Comparison of ENCODE assay signal across 22 cellular contexts in the genomic region with DNA sequence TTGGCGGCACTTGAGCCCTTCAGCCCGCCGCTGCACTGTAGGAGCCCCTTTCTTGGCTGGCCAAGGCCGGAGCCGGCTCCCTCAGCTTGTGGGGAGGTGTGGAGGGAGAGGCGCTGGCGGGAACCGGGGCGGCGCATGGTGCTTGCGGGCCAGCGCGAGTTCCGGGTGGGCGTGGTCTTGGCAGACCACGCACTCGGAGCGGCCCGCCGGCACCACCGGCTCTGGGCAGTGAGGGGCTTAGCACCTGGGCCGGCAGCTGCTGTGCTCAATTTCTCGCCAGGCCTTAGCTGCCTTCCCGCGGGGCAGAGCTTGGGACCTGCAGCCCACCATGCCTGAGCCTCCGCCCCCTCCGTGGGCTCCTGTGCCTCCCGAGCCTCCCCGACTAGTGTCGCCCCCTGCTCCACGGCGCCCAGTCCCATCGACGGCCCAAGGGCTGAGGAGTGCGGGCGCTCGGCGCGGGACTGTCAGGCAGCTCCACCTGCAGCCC.
"Had no signal": no experiment of that assay in that cellular context is flagged by ENCODE, and none has a peak within 500 bp of the region (broad histone marks: within the 10 kb centered on the region; RNA-seq: fewer than 3 reads in every experiment).

No MANE protein-coding gene starts in this region.

- H3K4me1 Mint-ChIP-seq: activated CD4-positive, alpha-beta memory T cell treated with anti-CD3 and anti-CD28 coated beads, Interleukin-2, amount 10 ng/mL, durations not matched to agents 7 days and 5 days; activated CD4-positive, alpha-beta T cell treated with anti-CD3 and anti-CD28 coated beads for 36 hours; activated naive CD8-positive, alpha-beta T cell treated with anti-CD3 and anti-CD28 coated beads for 36 hours; activated T-helper 17 cell treated with anti-CD3 and anti-CD28 coated beads, Interleukin-2, amount 50 U/mL, for 72 hours; IgD-negative memory B cell had no signal

- H3K4me3 Mint-ChIP-seq: activated CD4-positive, alpha-beta memory T cell treated with anti-CD3 and anti-CD28 coated beads, Interleukin-2, amount 10 ng/mL, durations not matched to agents 7 days and 5 days; activated CD4-positive, alpha-beta T cell treated with anti-CD3 and anti-CD28 coated beads for 36 hours; activated naive CD4-positive, alpha-beta T cell treated with anti-CD3 and anti-CD28 coated beads for 36 hours; activated naive CD8-positive, alpha-beta T cell treated with anti-CD3 and anti-CD28 coated beads for 36 hours; activated T-helper 17 cell treated with anti-CD3 and anti-CD28 coated beads, Interleukin-2, amount 50 U/mL, for 72 hours; IgD-negative memory B cell had no signal

- H3K36me3 ChIP-seq: brain microvascular endothelial cell, cardiac muscle cell had no signal

- H3K27ac Mint-ChIP-seq: activated CD4-positive, alpha-beta memory T cell treated with anti-CD3 and anti-CD28 coated beads, Interleukin-2, amount 10 ng/mL, durations not matched to agents 7 days and 5 days; activated CD4-positive, alpha-beta T cell treated with anti-CD3 and anti-CD28 coated beads for 36 hours; activated naive CD4-positive, alpha-beta T cell treated with anti-CD3 and anti-CD28 coated beads for 36 hours; activated naive CD8-positive, alpha-beta T cell treated with anti-CD3 and anti-CD28 coated beads for 36 hours; activated T-helper 17 cell treated with anti-CD3 and anti-CD28 coated beads, Interleukin-2, amount 50 U/mL, for 72 hours; IgD-negative memory B cell had no signal

- H3K4me3 ChIP-seq: cardiac muscle cell had no signal

- H3K9me3 ChIP-seq: SK-N-SH had no signal

- H3K27me3 ChIP-seq: brain microvascular endothelial cell, cardiac muscle cell had no signal

- ATAC-seq: activated CD4-positive, alpha-beta T cell treated with anti-CD3 and anti-CD28 coated beads for 36 hours; activated T-helper 17 cell treated with anti-CD3 and anti-CD28 coated beads, Interleukin-2, amount 50 U/mL, for 72 hours had no signal

- H3K36me3 Mint-ChIP-seq: activated naive CD8-positive, alpha-beta T cell treated with anti-CD3 and anti-CD28 coated beads for 36 hours; IgD-negative memory B cell had no signal

- DNase-seq: activated CD4-positive, alpha-beta memory T cell treated with anti-CD3 and anti-CD28 coated beads, Interleukin-2, amount 10 ng/mL, durations not matched to agents 7 days and 5 days; activated CD4-positive, alpha-beta T cell treated with anti-CD3 and anti-CD28 coated beads for 36 hours; activated CD4-positive, alpha-beta T cell treated with anti-CD3 and anti-CD28 coated beads, Interleukin-2, amount 50 U/mL, for 1 hour; activated gamma-delta T cell; activated naive CD4-positive, alpha-beta T cell treated with anti-CD3 and anti-CD28 coated beads for 36 hours; activated naive CD8-positive, alpha-beta T cell treated with anti-CD3 and anti-CD28 coated beads for 36 hours; activated T-cell treated with anti-CD3 and anti-CD28 coated beads for 4 hours; activated T-cell treated with anti-CD3 and anti-CD28 coated beads, Interleukin-2, amount 50 U/mL, for 48 hours; brain microvascular endothelial cell; NCI-H1092; NCI-H1417; NCI-H1694 treated with DMSO at 0.1 percent for 48 hours; NCI-H2029 treated with DMSO at 0.1 percent for 48 hours; NCI-H446; NCI-H524; SK-N-SH; T-helper 1 cell had no signal

- H3K27me3 Mint-ChIP-seq: activated CD4-positive, alpha-beta memory T cell treated with anti-CD3 and anti-CD28 coated beads, Interleukin-2, amount 10 ng/mL, durations not matched to agents 7 days and 5 days; activated CD4-positive, alpha-beta T cell treated with anti-CD3 and anti-CD28 coated beads for 36 hours; activated naive CD8-positive, alpha-beta T cell treated with anti-CD3 and anti-CD28 coated beads for 36 hours; activated T-helper 17 cell treated with anti-CD3 and anti-CD28 coated beads, Interleukin-2, amount 50 U/mL, for 72 hours; IgD-negative memory B cell had no signal

- H3K27ac ChIP-seq: brain microvascular endothelial cell, cardiac muscle cell, KMS-11, VCaP had no signal
